In genomic region chr18:47773931-47774330, GRCh38 we compare ENCODE assay signal across 1 cellular context.
TF ChIP-seq lines count a peak whose summit lies in the region.

No MANE protein-coding gene starts in this region.

TF ChIP-seq in H1, 55 proteins besides CTCF, POLR2A, EP300 and RAD21 (continued from another document):
- TF ChIP-seq TAF1 (IDR thresholded peaks at IDR 0.05; ENCODE audit: low read depth, low read length) = no peak
